Comparison of ENCODE assay signal across 8 cellular contexts in genomic region chr20:3889489-3890409, GRCh38. TPM values are rescaled to one million over a fixed set of nuclear protein-coding genes. Genes with fewer than 3 reads are reported as not detected.
DNase-seq lines count a peak whose midpoint lies in the region; ATAC-seq lines count a peak whose summit lies in the region.

No MANE protein-coding gene starts in this region.

- peak; percentile 12 for ATAC-seq in HG02981 (IDR thresholded peaks at IDR 0.05; ENCODE audit: unreplicated experiment)

- peak overlapping the region; percentile 93 for H3K9ac ChIP-seq in iPS-15b (ENCODE audit: low read depth, low read length)

- peaks cover 16% of the 10 kb centered on the region for H3K4me1 ChIP-seq in iPS-15b (ENCODE audit: control insufficient read depth, insufficient read depth, low read length)

- H3K27ac ChIP-seq in angular gyrus (ENCODE audit: low read depth, low read length) (peak overlapping the region; percentile 75), skin epidermis (peak overlapping the region; percentile 88 to 99 (median 98))

- H3K27me3 ChIP-seq in iPS-15b (ENCODE audit: control insufficient read depth, insufficient read depth, low read length), result no peaks in the 10 kb centered on the region

- peaks cover under 1% of the 10 kb centered on the region for H3K36me3 ChIP-seq in iPS-15b (ENCODE audit: control insufficient read depth, insufficient read depth, low read length)

- no peaks in the 10 kb centered on the region for H3K9me3 ChIP-seq in iPS-15b (ENCODE audit: control insufficient read depth, insufficient read depth, low read length)

- H3K4me3 ChIP-seq in iPS-15b (ENCODE audit: low read depth, low read length), result peak overlapping the region; percentile 88
- H3K4me3 ChIP-seq in skin epidermis, result peak overlapping the region; percentile 73 to 98 (median 86)

- DNase-seq in NK-92 treated with Interleukin-12 subunit alpha and Interleukin-12 subunit beta, amount 100 ng/mL, for 24 hours (lab: John Stamatoyannopoulos, UW), result peak; percentile 49
- DNase-seq in NK-92 (lab: John Stamatoyannopoulos, UW; ENCODE audit: unreplicated experiment) (no peak), RPMI7951 (ENCODE audit: low read depth) (peak; percentile 48), dedifferentiated amniotic fluid mesenchymal stem cell (ENCODE audit: extremely low spot score) (no peak)

RNA-seq across cellular contexts. Expression of gene PANK2, which starts 0.6 kb away (rescaled TPM):
- total RNA-seq in RPMI7951 (2014; rRNA removed; shearing (Covaris generic)), result 60.7 and 79.3 TPM in 2 replicates

RNA-seq across cellular contexts. Expression of gene MAVS, which starts 43.1 kb away (rescaled TPM):
- 19.3 and 23.4 TPM in 2 replicates for total RNA-seq in RPMI7951 (2014; rRNA removed; shearing (Covaris generic))

Comparison
In these comparisons a context has a peak if more than half of its experiments do, and no peak if none do; other contexts are left out.
1. DNase-seq: peak in NK-92 treated with Interleukin-12 subunit alpha and Interleukin-12 subunit beta, amount 100 ng/mL, for 24 hours (single experiment) and RPMI7951 (single experiment); none in NK-92 (single experiment) and dedifferentiated amniotic fluid mesenchymal stem cell (single experiment).